17 cellular contexts compared by ENCODE assay signal in genomic region chr17:65455154-65455971, GRCh38.
"Had no signal": no experiment of that assay in that cellular context is flagged by ENCODE, and none has a peak within 500 bp of the region (broad histone marks: within the 10 kb centered on the region; RNA-seq: fewer than 3 reads in every experiment).

No MANE protein-coding gene starts in this region.

- H3K36me3 ChIP-seq: breast epithelium, tibial nerve had no signal

- ATAC-seq: activated naive CD8-positive, alpha-beta T cell treated with anti-CD3 and anti-CD28 coated beads, Interleukin-2, amount 50 U/mL, for 24 hours; activated T-helper 17 cell treated with anti-CD3 and anti-CD28 coated beads, Interleukin-2, amount 50 U/mL, for 72 hours; stimulated activated naive B cell treated with anti-CD40 and anti-IgM and Interleukin-4, amounts not matched to agents 10 μg/mL and 1 μg/mL and 100 μg/mL, for 72 hours had no signal

- DNase-seq: activated CD4-positive, CD25-positive, alpha-beta regulatory T cell treated with anti-CD3 and anti-CD28 coated beads, Interleukin-2, amount 50 U/mL, for 72 hours; activated naive CD4-positive, alpha-beta T cell treated with Interleukin-2 at 50 U/mL for 16 hours; activated naive CD8-positive, alpha-beta T cell treated with anti-CD3 and anti-CD28 coated beads, Interleukin-2, amount 50 U/mL, for 24 hours; activated T-cell treated with anti-CD3 and anti-CD28 coated beads for 4 hours; aorta; cerebellar nuclear complex; effector memory CD4-positive, alpha-beta T cell; stimulated activated naive B cell treated with anti-CD40 and anti-IgM and Interleukin-4, amounts not matched to agents 10 μg/mL and 1 μg/mL and 100 μg/mL, for 72 hours; T1000 had no signal

- H3K4me1 ChIP-seq: breast epithelium had no signal

- H3K27ac Mint-ChIP-seq: activated naive CD8-positive, alpha-beta T cell treated with anti-CD3 and anti-CD28 coated beads, Interleukin-2, amount 50 U/mL, for 24 hours; activated T-helper 17 cell treated with anti-CD3 and anti-CD28 coated beads, Interleukin-2, amount 50 U/mL, for 72 hours; dendritic cell treated with granulocyte-macrophage colony-stimulating factor and Interleukin-4, amounts not matched to agents 40 ng/mL and 50 ng/mL, for 4 days; stimulated activated naive B cell treated with anti-CD40 and anti-IgM and Interleukin-4, amounts not matched to agents 10 μg/mL and 1 μg/mL and 100 μg/mL, for 72 hours; T-cell had no signal

- H3K27ac ChIP-seq: breast epithelium, epithelial cell of prostate, skin epidermis, tibial nerve had no signal

- H3K9me3 Mint-ChIP-seq: activated naive CD8-positive, alpha-beta T cell treated with anti-CD3 and anti-CD28 coated beads, Interleukin-2, amount 50 U/mL, for 24 hours; activated T-helper 17 cell treated with anti-CD3 and anti-CD28 coated beads, Interleukin-2, amount 50 U/mL, for 72 hours; T-cell had no signal

- H3K27me3 ChIP-seq: breast epithelium, tibial nerve had no signal

- H3K27me3 Mint-ChIP-seq: T-cell had no signal

- H3K4me1 Mint-ChIP-seq: activated naive CD8-positive, alpha-beta T cell treated with anti-CD3 and anti-CD28 coated beads, Interleukin-2, amount 50 U/mL, for 24 hours; activated T-helper 17 cell treated with anti-CD3 and anti-CD28 coated beads, Interleukin-2, amount 50 U/mL, for 72 hours; stimulated activated naive B cell treated with anti-CD40 and anti-IgM and Interleukin-4, amounts not matched to agents 10 μg/mL and 1 μg/mL and 100 μg/mL, for 72 hours had no signal

- H3K9me3 ChIP-seq: breast epithelium had no signal

- H3K36me3 Mint-ChIP-seq: stimulated activated naive B cell treated with anti-CD40 and anti-IgM and Interleukin-4, amounts not matched to agents 10 μg/mL and 1 μg/mL and 100 μg/mL, for 72 hours; T-cell had no signal

- H3K4me3 Mint-ChIP-seq: activated naive CD8-positive, alpha-beta T cell treated with anti-CD3 and anti-CD28 coated beads, Interleukin-2, amount 50 U/mL, for 24 hours; activated T-helper 17 cell treated with anti-CD3 and anti-CD28 coated beads, Interleukin-2, amount 50 U/mL, for 72 hours; dendritic cell treated with granulocyte-macrophage colony-stimulating factor and Interleukin-4, amounts not matched to agents 40 ng/mL and 50 ng/mL, for 4 days; stimulated activated naive B cell treated with anti-CD40 and anti-IgM and Interleukin-4, amounts not matched to agents 10 μg/mL and 1 μg/mL and 100 μg/mL, for 72 hours; T-cell had no signal

- FAIRE-seq: keratinocyte had no signal

- H3K4me3 ChIP-seq: breast epithelium, skin epidermis, tibial nerve had no signal
